In genomic region chr3:41050149-41050548, GRCh38 we compare ENCODE assay signal across 15 cellular contexts.
DNase-seq lines count a peak whose midpoint lies in the region; ATAC-seq and TF ChIP-seq lines count a peak whose summit lies in the region.
"Had no signal": no experiment of that assay in that cellular context is flagged by ENCODE, and none has a peak within 500 bp of the region (broad histone marks: within the 10 kb centered on the region; RNA-seq: fewer than 3 reads in every experiment).

No MANE protein-coding gene starts in this region.

- no peaks in the 10 kb centered on the region for H4K20me1 ChIP-seq in mammary epithelial cell (ENCODE audit: insufficient read depth, low read length)

- H3K4me3 ChIP-seq in mammary epithelial cell (replicated peaks in 1 of 3; ENCODE audit: insufficient read depth in 1 of 3, low read depth in 2 of 3, low read length in 3 of 3) = no peak overlapping the region
- no peak overlapping the region for H3K4me3 ChIP-seq in SJCRH30
- H3K4me3 ChIP-seq: A549, GM23248 had no signal

- peaks cover 17% of the 10 kb centered on the region for H3K9me3 Mint-ChIP-seq in MCF 10A (ENCODE audit: unreplicated experiment)
- peaks cover 6 to 9% of the 10 kb centered on the region in 2 donors for H3K9me3 Mint-ChIP-seq in activated T-cell treated with anti-CD3 and anti-CD28 coated beads, Interleukin-2, amount 50 U/mL, for 72 hours
- H3K9me3 Mint-ChIP-seq: CD4-positive, alpha-beta T cell had no signal

- H3K4me2 ChIP-seq in mammary epithelial cell (ENCODE audit: insufficient read depth, low read depth, low read length) = no peak overlapping the region
- H3K4me2 ChIP-seq: A549 had no signal

- 83% methylated on average over 4 of the region's 4 CpGs for WGBS in mammary epithelial cell (ENCODE audit: low coverage, missing lambda C conversion rate)

- H2AFZ ChIP-seq in mammary epithelial cell (ENCODE audit: low read depth, low read length) = no peak overlapping the region
- H2AFZ ChIP-seq: GM23248 had no signal

- TF ChIP-seq CTCF in MCF 10A (IDR thresholded peaks at IDR 0.05; ENCODE audit: unreplicated experiment) (no peak), mammary epithelial cell (conservative IDR thresholded peaks at IDR 0.05 in 1 of 2, IDR thresholded peaks at IDR 0.05 in 1 of 2; ENCODE audit: extremely low read depth in 1 of 2, insufficient read depth in 1 of 2, low read depth in 1 of 2, low read length in 2 of 2) (no peak)

- H3K36me3 ChIP-seq in mammary epithelial cell (ENCODE audit: insufficient read depth, low read length) = no peaks in the 10 kb centered on the region
- H3K36me3 ChIP-seq in SJCRH30 = no peaks in the 10 kb centered on the region

- intact Hi-C loops in MCF 10A (cut with micrococcal nuclease) (no loop called here), mammary epithelial cell (cut with micrococcal nuclease) (no loop called here)

- H3K4me1 ChIP-seq in mammary epithelial cell (ENCODE audit: insufficient read depth, low read length) (peaks cover 9% of the 10 kb centered on the region), SJCRH30 (no peaks in the 10 kb centered on the region)
- H3K4me1 ChIP-seq: A549, Caco-2 had no signal

- dilution Hi-C loops in mammary epithelial cell (cut with HindIII; ENCODE audit: low sequenced_read_pairs) = loop anchor here (5.0 kb wide), 1 partner anchor 52 kb away; no protein-coding TSS in a partner anchor

- POLR2A ChIA-PET in MCF 10A (lab: Yijun Ruan, JAX) = no interaction called here

- no peak overlapping the region for H3K27ac ChIP-seq in mammary epithelial cell (ENCODE audit: insufficient read depth, low read depth, low read length)
- H3K27ac ChIP-seq in SJCRH30 = no peak overlapping the region
- H3K27ac ChIP-seq: 22Rv1, A549, C4-2B, GM23248 had no signal

- no peaks in the 10 kb centered on the region for H3K79me2 ChIP-seq in mammary epithelial cell (ENCODE audit: insufficient read depth, low read length)

- DNase-seq in MCF 10A (ENCODE audit: unreplicated experiment) (peak; percentile 10), mammary epithelial cell (no peak), myocyte (ENCODE audit: low read depth) (peak; percentile 41), SJCRH30 (no peak), NCI-H2107 treated with DMSO at 0.1 percent for 48 hours (lab: John Stamatoyannopoulos, UW; ENCODE audit: unreplicated experiment) (no peak), NCI-H1694 (lab: John Stamatoyannopoulos, UW) (no peak)
- no peak for DNase-seq in activated T-cell treated with anti-CD3 and anti-CD28 coated beads, Interleukin-2, amount 50 U/mL, for 72 hours
- DNase-seq: AML-193; Caco-2; CD4-positive, alpha-beta T cell; GM23248 had no signal

- peak; percentile 44 for ATAC-seq in esophagus mucosa
- ATAC-seq in activated T-cell treated with anti-CD3 and anti-CD28 coated beads, Interleukin-2, amount 50 U/mL, for 72 hours (replicated peaks in 1 of 2) = no peak
- ATAC-seq: A549 had no signal

- H3K27me3 ChIP-seq in mammary epithelial cell (ENCODE audit: insufficient read depth, low read length) (no peaks in the 10 kb centered on the region), SJCRH30 (no peaks in the 10 kb centered on the region)

- no TSS peak for BruUV-seq in MCF 10A (replicated peaks; lab: Mats Ljungman, UMichigan)
- no TSS peak for BruUV-seq in mammary epithelial cell (replicated peaks; lab: Mats Ljungman, UMichigan)

- H3K4me1 Mint-ChIP-seq in MCF 10A (ENCODE audit: insufficient read depth, unreplicated experiment) = no peaks in the 10 kb centered on the region
- H3K4me1 Mint-ChIP-seq in activated T-cell treated with anti-CD3 and anti-CD28 coated beads, Interleukin-2, amount 50 U/mL, for 72 hours (ENCODE audit: low read depth) = peaks cover 5% of the 10 kb centered on the region

- no peaks in the 10 kb centered on the region for H3K36me3 Mint-ChIP-seq in MCF 10A (ENCODE audit: insufficient read depth, unreplicated experiment)
- no peaks in the 10 kb centered on the region for H3K36me3 Mint-ChIP-seq in activated T-cell treated with anti-CD3 and anti-CD28 coated beads, Interleukin-2, amount 50 U/mL, for 72 hours (ENCODE audit: insufficient read depth in 2 of 2)

- H3K27me3 Mint-ChIP-seq in MCF 10A (ENCODE audit: insufficient read depth, unreplicated experiment) = no peaks in the 10 kb centered on the region
- no peaks in the 10 kb centered on the region for H3K27me3 Mint-ChIP-seq in activated T-cell treated with anti-CD3 and anti-CD28 coated beads, Interleukin-2, amount 50 U/mL, for 72 hours (ENCODE audit: low read depth)

- H3K9me3 ChIP-seq in mammary epithelial cell (replicated peaks; ENCODE audit: insufficient read depth, low read length) (peaks cover 2% of the 10 kb centered on the region), SJCRH30 (replicated peaks) (no peaks in the 10 kb centered on the region)

- CTCF ChIA-PET in MCF 10A (lab: Yijun Ruan, JAX) (no interaction called here), mammary epithelial cell (lab: Charles Lee; ENCODE audit: low non-redundant PET) (no interaction called here)

- H3K27ac Mint-ChIP-seq in MCF 10A (ENCODE audit: low read depth, unreplicated experiment) = no peak overlapping the region
- H3K27ac Mint-ChIP-seq in activated T-cell treated with anti-CD3 and anti-CD28 coated beads, Interleukin-2, amount 50 U/mL, for 72 hours = no peak overlapping the region
- H3K27ac Mint-ChIP-seq: CD4-positive, alpha-beta T cell had no signal

- H3K4me3 Mint-ChIP-seq in MCF 10A (ENCODE audit: unreplicated experiment) = no peak overlapping the region
- no peak overlapping the region for H3K4me3 Mint-ChIP-seq in activated T-cell treated with anti-CD3 and anti-CD28 coated beads, Interleukin-2, amount 50 U/mL, for 72 hours
- H3K4me3 Mint-ChIP-seq: CD4-positive, alpha-beta T cell had no signal

- in situ Hi-C loops in mammary epithelial cell (cut with MboI; ENCODE audit: low sequenced_read_pairs in 2 of 2) = no loop called here

- no peak overlapping the region for H3K9ac ChIP-seq in mammary epithelial cell (ENCODE audit: insufficient read depth, low read length)
- H3K9ac ChIP-seq: GM23248 had no signal

Comparison
In these comparisons a context has a peak if more than half of its experiments do, and no peak if none do; other contexts are left out.
1. DNase-seq: peak in MCF 10A (single experiment) and myocyte (single experiment); none in mammary epithelial cell (single experiment), SJCRH30 (0 of 2), activated T-cell treated with anti-CD3 and anti-CD28 coated beads, Interleukin-2, amount 50 U/mL, for 72 hours (0 of 2), NCI-H2107 treated with DMSO at 0.1 percent for 48 hours (single experiment) and NCI-H1694 (single experiment).